Comparison of ENCODE assay signal across 33 cellular contexts in genomic region chr6:105952762-105953700, GRCh38.
A peak's percentile ranks its signal among the peaks of the same experiment; 100 is the strongest.
DNase-seq lines count a peak whose midpoint lies in the region; ATAC-seq and TF ChIP-seq lines count a peak whose summit lies in the region.
"Had no signal": no experiment of that assay in that cellular context is flagged by ENCODE, and none has a peak within 500 bp of the region (broad histone marks: within the 10 kb centered on the region; RNA-seq: fewer than 3 reads in every experiment).

No MANE protein-coding gene starts in this region.

- no peaks in the 10 kb centered on the region for H3K27me3 Mint-ChIP-seq in endodermal cell (ENCODE audit: insufficient read depth)

- no peak overlapping the region for H3K4me3 ChIP-seq in OCI-LY7 (ENCODE audit: low read depth, low read length, poor library complexity, severe bottlenecking)
- H3K4me3 ChIP-seq in endodermal cell (ENCODE audit: low read length): no peak overlapping the region
- H3K4me3 ChIP-seq in esophagus muscularis mucosa: no peak overlapping the region
- H3K4me3 ChIP-seq: breast epithelium, GM23248, hepatocyte, suprapubic skin, upper lobe of left lung had no signal

- ATAC-seq in HG03457 (IDR thresholded peaks at IDR 0.05; ENCODE audit: unreplicated experiment) (no peak), GM18505 (IDR thresholded peaks at IDR 0.05; ENCODE audit: unreplicated experiment) (no peak)
- ATAC-seq: PC-3 had no signal

- WGBS in endodermal cell (ENCODE audit: insufficient coverage in 1 of 2, insufficient read length in 1 of 2), 2 experiments: 19 to 47% methylated on average over 5 to 7 of the region's 7 CpGs
- WGBS in esophagus muscularis mucosa: 65% methylated on average over 7 of the region's 7 CpGs

- H3K27me3 ChIP-seq in endodermal cell (ENCODE audit: control insufficient read depth, insufficient read depth, low read length, poor library complexity, severe bottlenecking): no peaks in the 10 kb centered on the region
- H3K27me3 ChIP-seq in esophagus muscularis mucosa: no peaks in the 10 kb centered on the region
- H3K27me3 ChIP-seq: breast epithelium, hepatocyte, suprapubic skin, upper lobe of left lung had no signal

- no peaks in the 10 kb centered on the region for H3K9me2 ChIP-seq in OCI-LY7 (ENCODE audit: insufficient read depth, low read length)

- no peaks in the 10 kb centered on the region for H3K79me2 ChIP-seq in OCI-LY7 (ENCODE audit: insufficient read depth, low read depth, low read length)
- H3K79me2 ChIP-seq: hepatocyte had no signal

- peaks cover 4% of the 10 kb centered on the region for H3K36me3 Mint-ChIP-seq in endodermal cell (ENCODE audit: low read depth)
- H3K36me3 Mint-ChIP-seq: CD4-positive, CD25-positive, alpha-beta regulatory T cell had no signal

- TF ChIP-seq EP300 in esophagus muscularis mucosa (IDR thresholded peaks at IDR 0.05): no peak

- H3K4me1 Mint-ChIP-seq in endodermal cell: peaks cover 36% of the 10 kb centered on the region
- H3K4me1 Mint-ChIP-seq: CD4-positive, CD25-positive, alpha-beta regulatory T cell had no signal

- no peak overlapping the region for H3K4me3 Mint-ChIP-seq in endodermal cell
- H3K4me3 Mint-ChIP-seq: activated naive CD8-positive, alpha-beta T cell; activated T-cell treated with anti-CD3 and anti-CD28 coated beads, Interleukin-2, amount 50 U/mL, for 24 hours; CD4-positive, CD25-positive, alpha-beta regulatory T cell; HFFc6; nephron progenitor cell had no signal

- no peaks in the 10 kb centered on the region for H4K20me1 ChIP-seq in OCI-LY7 (ENCODE audit: insufficient read depth, low read length)

- H3K36me3 ChIP-seq in OCI-LY7 (ENCODE audit: insufficient read depth, low read length) (no peaks in the 10 kb centered on the region), endodermal cell (ENCODE audit: control insufficient read depth, insufficient read depth, low read length) (no peaks in the 10 kb centered on the region), esophagus muscularis mucosa (no peaks in the 10 kb centered on the region)
- H3K36me3 ChIP-seq: breast epithelium, suprapubic skin, upper lobe of left lung, WERI-Rb-1 had no signal

- peak overlapping the region; percentile 85 for H3K27ac Mint-ChIP-seq in endodermal cell
- H3K27ac Mint-ChIP-seq: activated naive CD8-positive, alpha-beta T cell; activated T-cell treated with anti-CD3 and anti-CD28 coated beads, Interleukin-2, amount 50 U/mL, for 24 hours; CD4-positive, CD25-positive, alpha-beta regulatory T cell; HFFc6; nephron progenitor cell had no signal

- POLR2A ChIA-PET in OCI-LY7 (lab: Charles Lee): interaction anchor here (0.5 to 1.6 kb wide), 4 partner anchors 9 to 258 kb away, joined by 3 to 11 read pairs (median 3); no protein-coding TSS in a partner anchor

- peak overlapping the region; percentile 28; the same call in 1 of the 2 replicates for H2AFZ ChIP-seq in OCI-LY7 (ENCODE audit: low read length)
- H2AFZ ChIP-seq: GM23248, hepatocyte had no signal

- CTCF ChIA-PET in OCI-LY7 (lab: Charles Lee; ENCODE audit: unreplicated experiment): no interaction called here

- no peak overlapping the region for H3K27ac ChIP-seq in OCI-LY7 (ENCODE audit: low read depth, low read length, poor library complexity, severe bottlenecking)
- H3K27ac ChIP-seq in endodermal cell (ENCODE audit: low read depth, low read length): no peak overlapping the region
- H3K27ac ChIP-seq in esophagus muscularis mucosa (replicated peaks in 1 of 4): no peak overlapping the region
- H3K27ac ChIP-seq: breast epithelium, GM23248, hepatocyte, suprapubic skin, upper lobe of left lung, WERI-Rb-1 had no signal

- no TSS peak for BruUV-seq in OCI-LY7 (replicated peaks; lab: Mats Ljungman, UMichigan)

- TF ChIP-seq CTCF in OCI-LY7 (conservative IDR thresholded peaks at IDR 0.05; ENCODE audit: low read length) (no peak), endodermal cell (conservative IDR thresholded peaks at IDR 0.05) (peak; percentile 19), esophagus muscularis mucosa (IDR thresholded peaks at IDR 0.05) (no peak)

- intact Hi-C loops in OCI-LY7 (cut with micrococcal nuclease; ENCODE audit: unreplicated experiment) (no loop called here), esophagus muscularis mucosa (cut with DNase I) (no loop called here)

- DNase-seq in SKM-1 treated with dmso at 0.1 percent for 144 hours (lab: John Stamatoyannopoulos, UW; ENCODE audit: unreplicated experiment): peak; percentile 22
- DNase-seq in SKM-1 (lab: John Stamatoyannopoulos, UW; ENCODE audit: unreplicated experiment): no peak
- DNase-seq in OCI-LY7 (ENCODE audit: low spot score): no peak
- DNase-seq in endodermal cell: peak; percentile 63
- DNase-seq in T-helper 1 cell: no peak
- DNase-seq in esophagus muscularis mucosa (ENCODE audit: extremely low spot score): no peak
- DNase-seq: activated CD4-positive, alpha-beta T cell treated with anti-CD3 and anti-CD28 coated beads for 48 hours; activated effector memory CD4-positive, alpha-beta T cell treated with anti-CD3 and anti-CD28 coated beads, Interleukin-2, amount 50 U/mL, for 16 hours; activated T-cell treated with anti-CD3 and anti-CD28 coated beads, Interleukin-2, amount 50 U/mL, for 24 hours; Calu3; CD4-positive, CD25-positive, alpha-beta regulatory T cell; DMS79 treated with DMSO at 0.1 percent for 48 hours; GDM1; GM23248; HFFc6; Karpas-422; left colon; mammary epithelial cell; NCI-H1048; NCI-H1694; NCI-H446 treated with DMSO at 0.1 percent for 48 hours; NCI-H82; nephron progenitor cell; PC-3; stimulated activated naive CD4-positive, alpha-beta T cell; upper lobe of left lung; WERI-Rb-1 had no signal

- no peak for TF ChIP-seq POLR2A in GM18505 (IDR thresholded peaks at IDR 0.05; ENCODE audit: borderline replicate concordance, extremely low read depth, insufficient read depth, insufficient read length)
- TF ChIP-seq POLR2A in esophagus muscularis mucosa (IDR thresholded peaks at IDR 0.05; ENCODE audit: low read depth): no peak

- peak overlapping the region; percentile 72 for H3K9ac ChIP-seq in endodermal cell (ENCODE audit: extremely low read depth, low read length, poor library complexity, severe bottlenecking)
- H3K9ac ChIP-seq: GM23248 had no signal

- no peak overlapping the region for H3K4me2 ChIP-seq in OCI-LY7 (ENCODE audit: low read length)

- no peaks in the 10 kb centered on the region for H3K9me3 ChIP-seq in OCI-LY7 (ENCODE audit: low read length)
- peaks cover 11% of the 10 kb centered on the region for H3K9me3 ChIP-seq in endodermal cell (ENCODE audit: control insufficient read depth, low read length)
- H3K9me3 ChIP-seq in esophagus muscularis mucosa: no peaks in the 10 kb centered on the region
- H3K9me3 ChIP-seq: breast epithelium, suprapubic skin, upper lobe of left lung had no signal

- H3K4me1 ChIP-seq in OCI-LY7 (ENCODE audit: insufficient read depth, low read length, poor library complexity, severe bottlenecking) (peaks cover 34% of the 10 kb centered on the region), endodermal cell (ENCODE audit: control insufficient read depth, insufficient read depth, low read length) (peaks cover 20% of the 10 kb centered on the region), esophagus muscularis mucosa (no peaks in the 10 kb centered on the region)
- H3K4me1 ChIP-seq: breast epithelium, suprapubic skin had no signal

- H3K9me3 Mint-ChIP-seq in endodermal cell: peaks cover 7% of the 10 kb centered on the region
- H3K9me3 Mint-ChIP-seq: activated T-cell treated with anti-CD3 and anti-CD28 coated beads, Interleukin-2, amount 50 U/mL, for 24 hours; HFFc6 had no signal

Comparison
In these comparisons a context has a peak if more than half of its experiments do, and no peak if none do; other contexts are left out.
1. DNase-seq: peak in SKM-1 treated with dmso at 0.1 percent for 144 hours (single experiment) and endodermal cell (single experiment); none in SKM-1 (single experiment), OCI-LY7 (single experiment), T-helper 1 cell (0 of 5) and esophagus muscularis mucosa (single experiment).